Comparison of ENCODE assay signal across 19 cellular contexts in the genomic region with DNA sequence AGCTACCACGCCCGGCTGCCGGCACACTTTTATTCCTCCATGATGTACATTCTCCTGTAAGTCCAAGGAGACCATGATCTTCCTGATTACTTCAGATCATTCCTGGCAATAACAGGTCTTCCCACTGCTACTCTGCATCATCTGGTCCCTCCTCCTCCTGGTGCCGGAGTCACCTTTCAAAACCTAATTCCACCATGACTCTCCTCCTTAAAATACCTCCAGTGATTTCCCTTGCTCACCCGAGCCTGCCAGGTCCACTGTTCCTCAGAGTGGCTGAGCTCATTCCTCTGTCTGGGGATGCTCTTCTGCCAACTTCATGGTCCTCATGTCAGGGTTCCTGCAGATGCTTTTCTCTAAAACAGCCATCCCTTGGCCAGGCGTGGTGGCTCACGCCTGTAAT. TPM values are rescaled to one million over a fixed set of nuclear protein-coding genes. Genes with fewer than 3 reads are reported as not detected.
DNase-seq lines count a peak whose midpoint lies in the region; ATAC-seq and TF ChIP-seq lines count a peak whose summit lies in the region.
"Had no signal": no experiment of that assay in that cellular context is flagged by ENCODE, and none has a peak within 500 bp of the region (broad histone marks: within the 10 kb centered on the region; RNA-seq: fewer than 3 reads in every experiment).

No MANE protein-coding gene starts in this region.

- H3K4me3 Mint-ChIP-seq in CD4-positive, CD25-positive, alpha-beta regulatory T cell: peak overlapping the region in 2 of 4 donors; percentile 34 to 61
- no peak overlapping the region for H3K4me3 Mint-ChIP-seq in Calu3 (ENCODE audit: low read depth, unreplicated experiment)
- no peak overlapping the region for H3K4me3 Mint-ChIP-seq in chondrocyte (ENCODE audit: unreplicated experiment)

- CTCF ChIA-PET in Calu3 (lab: Charles Lee): no interaction called here

- H3K36me3 Mint-ChIP-seq in CD4-positive, CD25-positive, alpha-beta regulatory T cell: no peaks in the 10 kb centered on the region
- H3K36me3 Mint-ChIP-seq in Calu3 (ENCODE audit: insufficient read depth, unreplicated experiment) (peaks cover 28% of the 10 kb centered on the region), chondrocyte (ENCODE audit: low read depth) (no peaks in the 10 kb centered on the region)

- TF ChIP-seq CTCF in Calu3 (IDR thresholded peaks at IDR 0.05; ENCODE audit: unreplicated experiment) (no peak), chondrocyte (IDR thresholded peaks at IDR 0.05) (no peak), psoas muscle (IDR thresholded peaks at IDR 0.05) (no peak)

- intact Hi-C loops in Calu3 (cut with micrococcal nuclease; ENCODE audit: unreplicated experiment): no loop called here
- intact Hi-C loops in psoas muscle (cut with DNase I): no loop called here

- no peaks in the 10 kb centered on the region for H3K9me3 ChIP-seq in CD4-positive, CD25-positive, alpha-beta regulatory T cell (ENCODE audit: control insufficient read depth in 2 of 2, low read length in 2 of 2)
- H3K9me3 ChIP-seq in psoas muscle: no peaks in the 10 kb centered on the region
- H3K9me3 ChIP-seq: BLaER1 treated with 17β-estradiol and CSF1 and Interleukin-3, amounts not matched to agents 10 nM and 100 nM had no signal

- H3K4me3 ChIP-seq in CD4-positive, CD25-positive, alpha-beta regulatory T cell (ENCODE audit: low read depth, low read length): no peak overlapping the region
- H3K4me3 ChIP-seq in psoas muscle: no peak overlapping the region
- H3K4me3 ChIP-seq: BLaER1 treated with 17β-estradiol and CSF1 and Interleukin-3, amounts not matched to agents 10 nM and 100 nM; GM23248 had no signal

- no peaks in the 10 kb centered on the region for H3K27me3 ChIP-seq in CD4-positive, CD25-positive, alpha-beta regulatory T cell (ENCODE audit: control insufficient read depth, insufficient read depth, low read length)
- H3K27me3 ChIP-seq in psoas muscle (ENCODE audit: insufficient read depth in 3 of 3, low read length in 2 of 3): no peaks in the 10 kb centered on the region
- H3K27me3 ChIP-seq: BLaER1 treated with 17β-estradiol and CSF1 and Interleukin-3, amounts not matched to agents 10 nM and 100 nM had no signal

- 44 to 73% (median 54%) methylated on average over 7 of the region's 7 CpGs for WGBS in psoas muscle, 3 donors

- peak overlapping the region in 2 of 3 donors; percentile 25 to 85 for H3K27ac Mint-ChIP-seq in CD4-positive, CD25-positive, alpha-beta regulatory T cell
- H3K27ac Mint-ChIP-seq in Calu3 (ENCODE audit: unreplicated experiment) (peak overlapping the region; percentile 45), chondrocyte (ENCODE audit: unreplicated experiment) (peak overlapping the region; percentile 71)

- no TSS peak for BruUV-seq in Calu3 (replicated peaks; lab: Mats Ljungman, UMichigan)

- peaks cover 0 to 58% (median 32%) of the 10 kb centered on the region in 4 donors for H3K4me1 Mint-ChIP-seq in CD4-positive, CD25-positive, alpha-beta regulatory T cell
- H3K4me1 Mint-ChIP-seq in Calu3 (ENCODE audit: low read depth, unreplicated experiment): peaks cover 44% of the 10 kb centered on the region
- H3K4me1 Mint-ChIP-seq in chondrocyte (ENCODE audit: low read depth): peaks cover 57% of the 10 kb centered on the region

- peaks cover 0 to 2% (median 0%) of the 10 kb centered on the region in 7 donors for H3K9me3 Mint-ChIP-seq in CD4-positive, CD25-positive, alpha-beta regulatory T cell
- no peaks in the 10 kb centered on the region for H3K9me3 Mint-ChIP-seq in Calu3 (ENCODE audit: low read depth, unreplicated experiment)
- H3K9me3 Mint-ChIP-seq in chondrocyte (ENCODE audit: low read depth): no peaks in the 10 kb centered on the region

- no peak for ATAC-seq in CD4-positive, CD25-positive, alpha-beta regulatory T cell (ENCODE audit: low read depth in 2 of 2)
- peak in 3 of 4 donors; percentile 32 to 58 (median 47) for ATAC-seq in psoas muscle
- ATAC-seq: Panc1, Right ventricle myocardium inferior had no signal

- no peaks in the 10 kb centered on the region for H3K27me3 Mint-ChIP-seq in CD4-positive, CD25-positive, alpha-beta regulatory T cell
- no peaks in the 10 kb centered on the region for H3K27me3 Mint-ChIP-seq in Calu3 (ENCODE audit: unreplicated experiment)
- H3K27me3 Mint-ChIP-seq in chondrocyte (ENCODE audit: low read depth): no peaks in the 10 kb centered on the region

- no peak for DNase-seq in CD4-positive, CD25-positive, alpha-beta regulatory T cell
- no peak for DNase-seq in Calu3
- DNase-seq in chondrocyte (ENCODE audit: low spot score): no peak
- DNase-seq in psoas muscle: no peak
- DNase-seq in stimulated activated CD4-positive, alpha-beta T cell treated with anti-CD3 and anti-CD28 coated beads, Interleukin-12 subunit alpha, Interleukin-12 subunit beta, amount 100 ng/mL, for 4 hours: no peak
- no peak for DNase-seq in NCI-H2107 (lab: John Stamatoyannopoulos, UW)
- no peak for DNase-seq in SHP77 (lab: John Stamatoyannopoulos, UW)
- DNase-seq: DMS79 treated with DMSO at 0.1 percent for 48 hours, GDM1, GM23248, Karpas-422, MM.1S, NCI-H1105, NCI-H1694 treated with DMSO at 0.1 percent for 48 hours, NCI-H446 treated with DMSO at 0.1 percent for 48 hours, NCI-H774 had no signal

- H3K36me3 ChIP-seq in CD4-positive, CD25-positive, alpha-beta regulatory T cell (ENCODE audit: control insufficient read depth, insufficient read depth, low read length): no peaks in the 10 kb centered on the region
- H3K36me3 ChIP-seq in psoas muscle (ENCODE audit: insufficient read depth in 1 of 2, low read depth in 1 of 2): no peaks in the 10 kb centered on the region
- H3K36me3 ChIP-seq: BLaER1 treated with 17β-estradiol and CSF1 and Interleukin-3, amounts not matched to agents 10 nM and 100 nM had no signal

- peaks cover 44% of the 10 kb centered on the region for H3K4me1 ChIP-seq in CD4-positive, CD25-positive, alpha-beta regulatory T cell (ENCODE audit: control insufficient read depth, insufficient read depth, low read length, poor library complexity, severe bottlenecking)
- peaks cover 41% of the 10 kb centered on the region for H3K4me1 ChIP-seq in psoas muscle

- H3K27ac ChIP-seq in CD4-positive, CD25-positive, alpha-beta regulatory T cell (ENCODE audit: insufficient read depth, low read length, poor library complexity, severe bottlenecking): no peak overlapping the region
- peak overlapping the region; percentile 99 for H3K27ac ChIP-seq in psoas muscle

RNA-seq across cellular contexts. Expression of gene LTBP3, which starts 3.9 kb away (rescaled TPM):
- total RNA-seq in CD4-positive, CD25-positive, alpha-beta regulatory T cell: 132 TPM
- 10 to 100 TPM in 2 of 4 donors, 1 to 10 TPM in 2; 9.2 to 15.0 (median 11.9) TPM for polyA plus RNA-seq in CD4-positive, CD25-positive, alpha-beta regulatory T cell
- 166 and 169 TPM in 2 replicates for total RNA-seq in Calu3 (2022)
- 264 to 272 TPM (median 271 TPM) in 3 replicates for total RNA-seq in chondrocyte
- total RNA-seq in psoas muscle: 10 to 100 TPM; 27.9 to 82.3 (median 51.4) TPM
- polyA plus RNA-seq in psoas muscle: 10 to 100 TPM; 12.7 to 19.2 (median 17.2) TPM

RNA-seq across cellular contexts. Expression of gene ZNRD2, which starts 8.3 kb away (rescaled TPM):
- 34.6 TPM for total RNA-seq in CD4-positive, CD25-positive, alpha-beta regulatory T cell
- 10 to 100 TPM; 64.6 to 84.7 (median 73.1) TPM for polyA plus RNA-seq in CD4-positive, CD25-positive, alpha-beta regulatory T cell
- total RNA-seq in Calu3 (2022): 40.7 and 45.3 TPM in 2 replicates
- total RNA-seq in chondrocyte: 26.4 to 32.1 TPM (median 28.1 TPM) in 3 replicates
- total RNA-seq in psoas muscle: 10 to 100 TPM; 31.6 to 43.5 (median 38.0) TPM
- 100 to 1,000 TPM in 1 of 3 donors, 10 to 100 TPM in 2; 58.8 to 118 (median 94.2) TPM for polyA plus RNA-seq in psoas muscle

RNA-seq across cellular contexts. Expression of gene FAM89B, which starts 10.3 kb away (rescaled TPM):
- 49.4 TPM for total RNA-seq in CD4-positive, CD25-positive, alpha-beta regulatory T cell
- polyA plus RNA-seq in CD4-positive, CD25-positive, alpha-beta regulatory T cell: 100 to 1,000 TPM in 3 of 4 donors, 10 to 100 TPM in 1; 77.1 to 158 (median 115) TPM
- total RNA-seq in Calu3 (2022) (29.8 and 30.6 TPM in 2 replicates), chondrocyte (84.8 to 91.9 TPM (median 86.8 TPM) in 3 replicates), psoas muscle (100 to 1,000 TPM in 1 of 4 donors, 10 to 100 TPM in 3; 59.0 to 110 (median 66.9) TPM)
- 100 to 1,000 TPM in 1 of 3 donors, 10 to 100 TPM in 2; 66.9 to 112 (median 67.4) TPM for polyA plus RNA-seq in psoas muscle

RNA-seq across cellular contexts. Expression of gene EHBP1L1, which starts 13.8 kb away (rescaled TPM):
- 143 TPM for total RNA-seq in CD4-positive, CD25-positive, alpha-beta regulatory T cell
- 10 to 100 TPM in 1 of 4 donors, 1 to 10 TPM in 3; 7.8 to 11.6 (median 8.7) TPM for polyA plus RNA-seq in CD4-positive, CD25-positive, alpha-beta regulatory T cell
- total RNA-seq in Calu3 (2022) (73.7 and 81.0 TPM in 2 replicates), chondrocyte (28.1 to 82.0 TPM (median 81.3 TPM) in 3 replicates), psoas muscle (100 to 1,000 TPM; 208 to 345 (median 282) TPM)
- polyA plus RNA-seq in psoas muscle: 100 to 1,000 TPM; 114 to 177 (median 170) TPM

RNA-seq across cellular contexts. Expression of gene KCNK7, which starts 33.6 kb away (rescaled TPM):
- 5.5 TPM for total RNA-seq in CD4-positive, CD25-positive, alpha-beta regulatory T cell
- 1 to 10 TPM in 1 of 4 donors, under 1 TPM in 2, not detected in 1; 0.19 to 1.5 (median 0.76) TPM for polyA plus RNA-seq in CD4-positive, CD25-positive, alpha-beta regulatory T cell
- 1.2 and 1.4 TPM in 2 replicates for total RNA-seq in Calu3 (2022)
- 0.22 to 0.44 TPM in 2 of 3 replicates, not detected in the other for total RNA-seq in chondrocyte
- total RNA-seq in psoas muscle: under 1 TPM in 3 of 4 donors, not detected in 1; 0.19 to 0.56 (median 0.27) TPM
- polyA plus RNA-seq in psoas muscle: 1 to 10 TPM in 1 of 3 donors, under 1 TPM in 2; 0.22 to 1.4 (median 0.99) TPM
- total RNA-seq: GM23248 had no signal
- polyA plus RNA-seq: GM23248 had no signal

Comparison
In these comparisons a context has a peak if more than half of its experiments do, and no peak if none do; other contexts are left out.
1. ATAC-seq: peak in psoas muscle (3 of 4); none in CD4-positive, CD25-positive, alpha-beta regulatory T cell (0 of 2).
2. Peak in every context shown above with its lines, with median percentiles within 50 percentile points of each other: H3K27ac Mint-ChIP-seq.